Comparison of ENCODE assay signal across 7 cellular contexts in genomic region chr9:83623634-83623991, GRCh38. TPM values are rescaled to one million over a fixed set of nuclear protein-coding genes. Genes with fewer than 3 reads are reported as not detected.
DNase-seq lines count a peak whose midpoint lies in the region; ATAC-seq, FAIRE-seq and TF ChIP-seq lines count a peak whose summit lies in the region.

No MANE protein-coding gene starts in this region.

- H3K27me3 ChIP-seq in HCT116 (ENCODE audit: insufficient read depth, low read length): no peaks in the 10 kb centered on the region

- H3K9ac ChIP-seq in HCT116 (ENCODE audit: low read length): peak overlapping the region; percentile 78

- no peaks in the 10 kb centered on the region for H3K27me3 Mint-ChIP-seq in central memory CD8-positive, alpha-beta T cell
- no peaks in the 10 kb centered on the region for H3K27me3 Mint-ChIP-seq in memory B cell

- H3K4me1 Mint-ChIP-seq in central memory CD8-positive, alpha-beta T cell: peaks cover 38% of the 10 kb centered on the region
- H3K4me1 Mint-ChIP-seq in memory B cell: peaks cover 29% of the 10 kb centered on the region

- peaks cover 3 to 24% of the 10 kb centered on the region in 2 experiments; a peak in 3 of 4 replicates for H3K4me1 ChIP-seq in HCT116 (ENCODE audit: control insufficient read depth in 1 of 2, insufficient read depth in 2 of 2, low read length in 2 of 2)
- peaks cover 1% of the 10 kb centered on the region for H3K4me1 ChIP-seq in urinary bladder (ENCODE audit: insufficient read depth)

- H4K20me1 ChIP-seq in HCT116 (ENCODE audit: insufficient read depth): no peaks in the 10 kb centered on the region

- H3K9me3 ChIP-seq in HCT116 (ENCODE audit: control insufficient read depth in 1 of 2, insufficient read depth in 1 of 2, low read depth in 1 of 2, low read length in 2 of 2): no peaks in the 10 kb centered on the region

- POLR2A ChIA-PET in HCT116 (lab: Charles Lee): interaction anchor here (1.3 kb wide), 1 partner anchor 290 kb away, joined by 3 read pairs; no protein-coding TSS in a partner anchor

- peaks cover 11% of the 10 kb centered on the region for H3K36me3 Mint-ChIP-seq in central memory CD8-positive, alpha-beta T cell (ENCODE audit: insufficient read depth)
- H3K36me3 Mint-ChIP-seq in memory B cell: peaks cover 6% of the 10 kb centered on the region

- H3K4me3 Mint-ChIP-seq in central memory CD8-positive, alpha-beta T cell: peak overlapping the region; percentile 94
- peak overlapping the region; percentile 96 for H3K4me3 Mint-ChIP-seq in memory B cell

- CTCF ChIA-PET in HCT116 (lab: Charles Lee): interaction anchor here (1.0 to 1.7 kb wide), 4 partner anchors 26 to 289 kb away, joined by 3 to 5 read pairs (median 3); no protein-coding TSS in a partner anchor

- WGBS in urinary bladder: 3% methylated on average over 5 of the region's 5 CpGs

- BruUV-seq in HCT116 (replicated peaks; lab: Mats Ljungman, UMichigan): no TSS peak

- H3K36me3 ChIP-seq in HCT116 (ENCODE audit: control insufficient read depth in 1 of 2, insufficient read depth in 2 of 2, low read length in 2 of 2) (0 out of 4 replicates have a peak, but pooled peaks cover 0 to 2% of the 10 kb centered on the region in 2 experiments), urinary bladder (ENCODE audit: insufficient read depth) (no peaks in the 10 kb centered on the region)

- H3K4me3 ChIP-seq in HCT116 (replicated peaks in 1 of 2; ENCODE audit: low read depth in 1 of 2, low read length in 2 of 2): peak overlapping the region; percentile 63 to 76
- H3K4me3 ChIP-seq in urinary bladder (ENCODE audit: low read depth, low read length): peak overlapping the region; percentile 78

- no peaks in the 10 kb centered on the region for H3K79me2 ChIP-seq in HCT116 (ENCODE audit: insufficient read depth, low read length)

- H3K4me2 ChIP-seq in HCT116 (ENCODE audit: low read length): peak overlapping the region; percentile 81

- H2AFZ ChIP-seq in HCT116 (ENCODE audit: low read depth, low read length, poor library complexity, severe bottlenecking): no peak overlapping the region

- no peak for TF ChIP-seq RAD21 in HCT116 (IDR thresholded peaks at IDR 0.05; ENCODE audit: low read depth)

- no peak for FAIRE-seq in RCC 7860 (lab: Jason Lieb, UNC)

- peak overlapping the region; percentile 97 for H3K27ac Mint-ChIP-seq in central memory CD8-positive, alpha-beta T cell (ENCODE audit: low read depth)
- peak overlapping the region; percentile 98 for H3K27ac Mint-ChIP-seq in memory B cell

- no peaks in the 10 kb centered on the region for H3K9me3 Mint-ChIP-seq in central memory CD8-positive, alpha-beta T cell
- H3K9me3 Mint-ChIP-seq in memory B cell: no peaks in the 10 kb centered on the region

- peak; percentile 25 for ATAC-seq in GM18508 (IDR thresholded peaks at IDR 0.05; ENCODE audit: insufficient read depth, unreplicated experiment)
- no peak; the same call in 1 of the 2 replicates for ATAC-seq in HCT116
- ATAC-seq in central memory CD8-positive, alpha-beta T cell (replicated peaks; ENCODE audit: extremely low read depth, poor library complexity, severe bottlenecking): peak; percentile 47
- ATAC-seq in memory B cell (ENCODE audit: low read depth): peak; percentile 32

- TF ChIP-seq CTCF in HCT116 (IDR thresholded peaks at IDR 0.05 in 2 of 3, conservative IDR thresholded peaks at IDR 0.05 in 1 of 3; ENCODE audit: borderline replicate concordance in 1 of 3, insufficient read depth in 1 of 3, low read depth in 2 of 3, low read length in 2 of 3): no peak

- intact Hi-C loops in HCT116 (cut with micrococcal nuclease): loop anchor here (5.0 to 10.0 kb wide), 3 partner anchors 191 to 289 kb away; partner anchors contain the start of gene GKAP1

- RAD21 ChIA-PET in HCT116 (lab: Charles Lee; ENCODE audit: low non-redundant PET in 1 of 2, low total read pairs in 2 of 2, uncharacterized antibody in 2 of 2, unreplicated experiment in 2 of 2): no interaction called here

- no peaks in the 10 kb centered on the region for H3K9me2 ChIP-seq in HCT116 (ENCODE audit: insufficient read depth)

- peak overlapping the region; percentile 82 for H3K27ac ChIP-seq in HCT116 (ENCODE audit: low read depth, low read length)
- peak overlapping the region; percentile 85 for H3K27ac ChIP-seq in urinary bladder (ENCODE audit: low read depth)

- no peak for TF ChIP-seq POLR2A in HCT116 (IDR thresholded peaks at IDR 0.05; ENCODE audit: borderline replicate concordance, extremely low read depth, insufficient read depth, insufficient read length)

- no peak for DNase-seq in HCT116 (ENCODE audit: low read depth, low spot score)
- peak; percentile 44 for DNase-seq in NAMALWA (ENCODE audit: low spot score)
- no peak for DNase-seq in central memory CD8-positive, alpha-beta T cell (ENCODE audit: low spot score in 2 of 2)
- no peak for DNase-seq in memory B cell (ENCODE audit: low spot score in 2 of 2)
- no peak for DNase-seq in RCC 7860 (ENCODE audit: low spot score)

TF ChIP-seq in HCT116, 20 proteins besides CTCF, POLR2A, EP300 and RAD21:
- TF ChIP-seq CBX3 (IDR thresholded peaks at IDR 0.05; ENCODE audit: low read depth) (no peak), JUND (IDR thresholded peaks at IDR 0.05) (no peak), ZFX (IDR thresholded peaks at IDR 0.05) (no peak; the same call in 1 of the 2 replicates), SIN3A (IDR thresholded peaks at IDR 0.05; ENCODE audit: low read depth) (no peak), SRF (IDR thresholded peaks at IDR 0.05; ENCODE audit: low read depth) (no peak)
- TF ChIP-seq, protein P1, sequence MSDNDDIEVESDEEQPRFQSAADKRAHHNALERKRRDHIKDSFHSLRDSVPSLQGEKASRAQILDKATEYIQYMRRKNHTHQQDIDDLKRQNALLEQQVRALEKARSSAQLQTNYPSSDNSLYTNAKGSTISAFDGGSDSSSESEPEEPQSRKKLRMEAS (IDR thresholded peaks at IDR 0.05): no peak

RNA-seq across cellular contexts. Expression of gene IDNK, which starts 0.7 kb away (rescaled TPM):
- total RNA-seq in HCT116 (2021; ENCODE audit: unreplicated experiment) (3.3 TPM), urinary bladder (6.3 TPM)
- 2.4 and 3.0 TPM in 2 replicates for polyA plus RNA-seq in HCT116 (2012)
- 6.0 TPM for polyA plus RNA-seq in urinary bladder
